In the genomic region with DNA sequence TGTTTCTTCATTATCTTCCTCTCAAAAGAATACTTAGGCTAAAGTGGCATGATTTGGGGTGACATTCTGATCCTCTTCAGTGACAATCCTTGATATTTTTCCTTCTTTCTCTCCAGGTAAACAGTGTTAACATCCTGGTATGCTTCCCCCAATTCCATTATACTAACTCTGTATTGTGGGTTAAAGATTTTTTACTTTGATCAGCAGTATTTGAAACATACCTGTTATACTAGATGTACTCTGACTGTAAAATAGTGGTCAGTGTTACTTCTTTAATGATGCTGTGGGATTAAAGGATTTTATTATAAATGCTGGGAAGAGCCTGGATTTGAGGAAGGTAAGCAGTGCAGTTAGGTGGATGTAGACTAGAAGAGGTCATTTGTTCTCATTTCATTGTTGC, we compare ENCODE assay signal across 26 cellular contexts. TPM values are rescaled to one million over a fixed set of nuclear protein-coding genes. Genes with fewer than 3 reads are reported as not detected.
A peak's percentile ranks its signal among the peaks of the same experiment; 100 is the strongest.
DNase-seq lines count a peak whose midpoint lies in the region; ATAC-seq, FAIRE-seq and TF ChIP-seq lines count a peak whose summit lies in the region.
"Had no signal": no experiment of that assay in that cellular context is flagged by ENCODE, and none has a peak within 500 bp of the region (broad histone marks: within the 10 kb centered on the region; RNA-seq: fewer than 3 reads in every experiment).

No MANE protein-coding gene starts in this region.

- H3K9me1 ChIP-seq in K562 (ENCODE audit: control insufficient read depth, insufficient read depth, low read length) = no peaks in the 10 kb centered on the region

- FAIRE-seq in HepG2 (lab: Jason Lieb, UNC) = no peak
- FAIRE-seq in K562 (lab: Jason Lieb, UNC) = no peak
- FAIRE-seq: GM12878, GM12892, GM18507 had no signal

- H3K27me3 ChIP-seq in HepG2 (ENCODE audit: control insufficient read depth in 1 of 2, insufficient read depth in 2 of 2, low read length in 2 of 2) (no peaks in the 10 kb centered on the region), right lobe of liver (no peaks in the 10 kb centered on the region), K562 (ENCODE audit: control insufficient read depth in 2 of 2, insufficient read depth in 2 of 2, low read length in 2 of 2) (no peaks in the 10 kb centered on the region)
- H3K27me3 ChIP-seq: BE2C, BLaER1 had no signal

- no peak overlapping the region for H2AFZ ChIP-seq in HepG2 (ENCODE audit: low read length)
- H2AFZ ChIP-seq in K562 (ENCODE audit: low read depth, low read length) = no peak overlapping the region

- no peaks in the 10 kb centered on the region for H3K79me2 ChIP-seq in HepG2 (ENCODE audit: insufficient read depth, low read length)
- H3K79me2 ChIP-seq in K562 (ENCODE audit: control insufficient read depth, insufficient read depth, low read length) = no peaks in the 10 kb centered on the region

- POLR2A ChIA-PET in HepG2 (lab: Yijun Ruan, JAX) = no interaction called here
- POLR2A ChIA-PET in K562 (lab: Yijun Ruan, JAX) = interaction anchor here (0.6 kb wide), 1 partner anchor 119 kb away, joined by 3 read pairs; no protein-coding TSS in a partner anchor

- CTCF ChIA-PET in activated naive CD4-positive, alpha-beta T cell treated with anti-CD3 and anti-CD28 coated beads for 36 hours (lab: Charles Lee) = no interaction called here
- CTCF ChIA-PET in HepG2 (lab: Yijun Ruan, JAX; ENCODE audit: low intra/inter-chr PET ratio, low total read pairs) = no interaction called here
- CTCF ChIA-PET in K562 (lab: Yijun Ruan, JAX; ENCODE audit: low intra/inter-chr PET ratio) = no interaction called here

- in situ Hi-C loops in HepG2 (cut with HindIII; ENCODE audit: extremely low pct_ligation_motif_present, low pct_unique_long_range_greater_than_20kb) = no loop called here
- in situ Hi-C loops in K562 (cut with MboI) = no loop called here

- DNase-seq in activated naive CD4-positive, alpha-beta T cell treated with anti-CD3 and anti-CD28 coated beads for 36 hours = no peak
- DNase-seq in HepG2 (ENCODE audit: low spot score) (no peak), right lobe of liver (no peak), K562 (ENCODE audit: extremely low read depth in 1 of 4, low spot score in 3 of 4) (no peak), left ventricle myocardium superior (no peak)
- DNase-seq: ACHN; BE2C; C1 segment of cervical spinal cord; CD4-positive, alpha-beta memory T cell; CD4-positive, CD25-positive, alpha-beta regulatory T cell; CD8-positive, alpha-beta memory T cell; COR-L47; DMS 273 treated with DMSO at 0.1 percent for 48 hours; DMS153; DMS53; DMS79; DND-41; EL; GDM1 had no signal

- H3K9me3 ChIP-seq in HepG2 (ENCODE audit: low read length) (no peaks in the 10 kb centered on the region), right lobe of liver (no peaks in the 10 kb centered on the region), K562 (replicated peaks; ENCODE audit: control insufficient read depth, insufficient read depth, low read depth, low read length) (no peaks in the 10 kb centered on the region)
- H3K9me3 ChIP-seq: BE2C had no signal

- no peak for TF ChIP-seq RAD21 in HepG2 (CRISPR knock-in tag; IDR thresholded peaks at IDR 0.05)
- TF ChIP-seq RAD21 in K562 (CRISPR knock-in tag; conservative IDR thresholded peaks at IDR 0.05 in 1 of 2, IDR thresholded peaks at IDR 0.05 in 1 of 2) = no peak

- H4K20me1 ChIP-seq in HepG2 (ENCODE audit: insufficient read depth, low read length) = no peaks in the 10 kb centered on the region
- H4K20me1 ChIP-seq in K562 (replicated peaks; ENCODE audit: control insufficient read depth, insufficient read depth, low read length) = no peaks in the 10 kb centered on the region
- H4K20me1 ChIP-seq: BLaER1 had no signal

- intact Hi-C loops in activated naive CD4-positive, alpha-beta T cell treated with anti-CD3 and anti-CD28 coated beads for 36 hours (cut with micrococcal nuclease) = no loop called here
- intact Hi-C loops in HepG2 (cut with micrococcal nuclease; ENCODE audit: unreplicated experiment) (no loop called here), right lobe of liver (cut with DNase I) (no loop called here), K562 (cut with micrococcal nuclease) (no loop called here), left ventricle myocardium superior (cut with micrococcal nuclease) (no loop called here)

- H3K4me3 ChIP-seq in HepG2 (replicated peaks in 1 of 3; ENCODE audit: insufficient read depth in 1 of 3, low read depth in 2 of 3, low read length in 3 of 3) (no peak overlapping the region), right lobe of liver (no peak overlapping the region), K562 (no peak overlapping the region)
- H3K4me3 ChIP-seq: BLaER1, GM12878 had no signal

- H3K4me2 ChIP-seq in HepG2 (ENCODE audit: low read depth, low read length) = no peak overlapping the region
- H3K4me2 ChIP-seq in K562 (ENCODE audit: insufficient read depth, low read length) = no peak overlapping the region
- H3K4me2 ChIP-seq: BLaER1 had no signal

- TF ChIP-seq POLR2A in HepG2 (IDR thresholded peaks at IDR 0.05; ENCODE audit: insufficient read depth in 1 of 2, low read depth in 2 of 2, low read length in 2 of 2) (no peak), right lobe of liver (IDR thresholded peaks at IDR 0.05) (no peak), K562 (conservative IDR thresholded peaks at IDR 0.05) (no peak)

- no peaks in the 10 kb centered on the region for H3K27me3 Mint-ChIP-seq in activated naive CD4-positive, alpha-beta T cell treated with anti-CD3 and anti-CD28 coated beads, Interleukin-2, amount 50 U/mL, for 24 hours
- H3K27me3 Mint-ChIP-seq in activated naive CD4-positive, alpha-beta T cell treated with anti-CD3 and anti-CD28 coated beads for 36 hours (ENCODE audit: low read depth) = no peaks in the 10 kb centered on the region
- H3K27me3 Mint-ChIP-seq: CD4-positive, alpha-beta memory T cell; CD4-positive, CD25-positive, alpha-beta regulatory T cell; CD8-positive, alpha-beta memory T cell had no signal

- BruUV-seq in HepG2 (replicated peaks; lab: Mats Ljungman, UMichigan) (no TSS peak), K562 (replicated peaks; lab: Mats Ljungman, UMichigan) (no TSS peak)

- H3K36me3 Mint-ChIP-seq in activated naive CD4-positive, alpha-beta T cell treated with anti-CD3 and anti-CD28 coated beads, Interleukin-2, amount 50 U/mL, for 24 hours = peaks cover 21% of the 10 kb centered on the region
- H3K36me3 Mint-ChIP-seq in activated naive CD4-positive, alpha-beta T cell treated with anti-CD3 and anti-CD28 coated beads for 36 hours (ENCODE audit: low read depth) = peaks cover 38% of the 10 kb centered on the region

- H3K4me1 Mint-ChIP-seq in activated naive CD4-positive, alpha-beta T cell treated with anti-CD3 and anti-CD28 coated beads, Interleukin-2, amount 50 U/mL, for 24 hours = no peaks in the 10 kb centered on the region
- H3K4me1 Mint-ChIP-seq in activated naive CD4-positive, alpha-beta T cell treated with anti-CD3 and anti-CD28 coated beads for 36 hours (ENCODE audit: low read depth) = no peaks in the 10 kb centered on the region
- H3K4me1 Mint-ChIP-seq: CD8-positive, alpha-beta memory T cell had no signal

- no peak overlapping the region for H3K9ac ChIP-seq in HepG2 (ENCODE audit: insufficient read depth, low read depth, low read length)
- no peak overlapping the region for H3K9ac ChIP-seq in K562 (ENCODE audit: insufficient read depth in 1 of 2, low read depth in 2 of 2, low read length in 2 of 2)
- H3K9ac ChIP-seq: BLaER1 had no signal

- H3K27ac ChIP-seq in HepG2 (ENCODE audit: extremely low read length, insufficient read depth, low read length) = no peak overlapping the region
- no peak overlapping the region for H3K27ac ChIP-seq in right lobe of liver
- no peak overlapping the region for H3K27ac ChIP-seq in K562 (ENCODE audit: extremely low read depth, low read depth, low read length)
- H3K27ac ChIP-seq: 22Rv1, BLaER1 had no signal

- TF ChIP-seq EP300 in HepG2 (IDR thresholded peaks at IDR 0.05; ENCODE audit: low read depth in 2 of 2, low read length in 2 of 2) (no peak), HepG2 (CRISPR knock-in tag; IDR thresholded peaks at IDR 0.05; ENCODE audit: borderline replicate concordance) (no peak), K562 (IDR thresholded peaks at IDR 0.05; ENCODE audit: low read length) (no peak)

- TF ChIP-seq CTCF in HepG2 (CRISPR knock-in tag; IDR thresholded peaks at IDR 0.05) (no peak), right lobe of liver (IDR thresholded peaks at IDR 0.05) (no peak), K562 (IDR thresholded peaks at IDR 0.05 in 2 of 3, conservative IDR thresholded peaks at IDR 0.05 in 1 of 3; ENCODE audit: insufficient read depth in 2 of 3, low read depth in 1 of 3, low read length in 3 of 3) (no peak)

- ATAC-seq in HepG2 (no peak), right lobe of liver (no peak), K562 (no peak), left ventricle myocardium superior (no peak)
- ATAC-seq: GM12878 had no signal

- no peaks in the 10 kb centered on the region for H3K9me3 Mint-ChIP-seq in activated naive CD4-positive, alpha-beta T cell treated with anti-CD3 and anti-CD28 coated beads, Interleukin-2, amount 50 U/mL, for 24 hours
- no peaks in the 10 kb centered on the region for H3K9me3 Mint-ChIP-seq in activated naive CD4-positive, alpha-beta T cell treated with anti-CD3 and anti-CD28 coated beads for 36 hours
- H3K9me3 Mint-ChIP-seq: CD4-positive, alpha-beta memory T cell; CD8-positive, alpha-beta memory T cell had no signal

- H3K27ac Mint-ChIP-seq in activated naive CD4-positive, alpha-beta T cell treated with anti-CD3 and anti-CD28 coated beads, Interleukin-2, amount 50 U/mL, for 24 hours = peak overlapping the region; percentile 19
- no peak overlapping the region for H3K27ac Mint-ChIP-seq in activated naive CD4-positive, alpha-beta T cell treated with anti-CD3 and anti-CD28 coated beads for 36 hours
- H3K27ac Mint-ChIP-seq: CD14-positive monocyte; CD4-positive, alpha-beta memory T cell had no signal

- no peak overlapping the region for H3K4me3 Mint-ChIP-seq in activated naive CD4-positive, alpha-beta T cell treated with anti-CD3 and anti-CD28 coated beads, Interleukin-2, amount 50 U/mL, for 24 hours
- no peak overlapping the region for H3K4me3 Mint-ChIP-seq in activated naive CD4-positive, alpha-beta T cell treated with anti-CD3 and anti-CD28 coated beads for 36 hours
- H3K4me3 Mint-ChIP-seq: CD14-positive monocyte; CD4-positive, alpha-beta memory T cell; CD4-positive, CD25-positive, alpha-beta regulatory T cell; CD8-positive, alpha-beta memory T cell had no signal

- peaks cover 4 to 37% of the 10 kb centered on the region in 2 experiments; a peak in 3 of 5 replicates for H3K36me3 ChIP-seq in HepG2 (replicated peaks in 1 of 2; ENCODE audit: control insufficient read depth in 1 of 2, insufficient read depth in 2 of 2, low read length in 2 of 2)
- H3K36me3 ChIP-seq in right lobe of liver = no peaks in the 10 kb centered on the region
- H3K36me3 ChIP-seq in K562 (ENCODE audit: control insufficient read depth, insufficient read depth, low read length) = peaks cover 66% of the 10 kb centered on the region

- H3K4me1 ChIP-seq in HepG2 (ENCODE audit: insufficient read depth, low read length) = no peaks in the 10 kb centered on the region
- H3K4me1 ChIP-seq in right lobe of liver = no peaks in the 10 kb centered on the region
- H3K4me1 ChIP-seq in K562 (replicated peaks in 1 of 2; ENCODE audit: control insufficient read depth in 2 of 2, insufficient read depth in 2 of 2, low read length in 2 of 2) = no peaks in the 10 kb centered on the region
- H3K4me1 ChIP-seq: BE2C had no signal

RNA-seq across cellular contexts. Expression of gene MSH2, which starts 48.8 kb away (rescaled TPM):
- total RNA-seq in activated naive CD4-positive, alpha-beta T cell treated with anti-CD3 and anti-CD28 coated beads for 36 hours = 10 to 100 TPM; 42.7 to 43.3 TPM
- total RNA-seq in HepG2 (2016; rRNA removed; fragmentation: Illumina TruSeq; extraction: Trizol) = 76.3 and 125 TPM in 2 replicates
- total RNA-seq in HepG2 (2016; cell fraction: cytosol; rRNA removed; fragmentation: Illumina TruSeq; extraction: Trizol; ENCODE audit: low read depth) = 12.2 and 14.5 TPM in 2 replicates
- total RNA-seq in HepG2 (2016; cell fraction: insoluble cytoplasmic fraction; rRNA removed; fragmentation: Illumina TruSeq; extraction: Trizol) = 76.5 and 122 TPM in 2 replicates
- total RNA-seq in HepG2 (2016; cell fraction: membrane; rRNA removed; fragmentation: Illumina TruSeq; extraction: Trizol) = 17.5 and 23.6 TPM in 2 replicates
- total RNA-seq in HepG2 (2016; cell fraction: nucleus; rRNA removed; fragmentation: Illumina TruSeq; extraction: Trizol) = 50.2 and 54.3 TPM in 2 replicates
- polyA plus RNA-seq in HepG2 (2011; rRNA removed) = 13.5 and 19.9 TPM in 2 replicates
- polyA plus RNA-seq in HepG2 (2011; cell fraction: cytosol; rRNA removed) = 7.9 and 10.8 TPM in 2 replicates
- polyA plus RNA-seq in HepG2 (2011; cell fraction: nucleus; rRNA removed) = 6.8 and 7.9 TPM in 2 replicates
- polyA plus RNA-seq in HepG2 (2012) = 21.3 and 30.0 TPM in 2 replicates
- 2.7 and 3.2 TPM in 2 replicates for polyA plus RNA-seq in HepG2 (2016; cell fraction: cytosol; fragmentation: Illumina TruSeq; extraction: Trizol; ENCODE audit: low read depth)
- 81.0 and 82.7 TPM in 2 replicates for polyA plus RNA-seq in HepG2 (2016; cell fraction: insoluble cytoplasmic fraction; fragmentation: Illumina TruSeq; extraction: Trizol; ENCODE audit: low read depth)
- polyA plus RNA-seq in HepG2 (2016; cell fraction: membrane; fragmentation: Illumina TruSeq; extraction: Trizol; ENCODE audit: low read depth) = 6.4 and 7.3 TPM in 2 replicates
- 42.8 and 46.2 TPM in 2 replicates for polyA plus RNA-seq in HepG2 (2016; cell fraction: nucleus; fragmentation: Illumina TruSeq; extraction: Trizol; ENCODE audit: insufficient read depth, low read depth)
- polyA minus RNA-seq in HepG2 (2011; rRNA and poly(A)+ RNA removed; ENCODE audit: low replicate concordance) = 14.0 and 23.3 TPM in 2 replicates
- 19.4 and 20.9 TPM in 2 replicates for polyA minus RNA-seq in HepG2 (2011; cell fraction: cytosol; rRNA and poly(A)+ RNA removed)
- 25.5 and 29.3 TPM in 2 replicates for polyA minus RNA-seq in HepG2 (2011; cell fraction: nucleus; rRNA and poly(A)+ RNA removed)
- total RNA-seq in right lobe of liver = 1 to 10 TPM; 3.2 to 7.0 (median 5.2) TPM
- total RNA-seq in K562 (2011; cell fraction: chromatin; rRNA removed; ENCODE audit: low replicate concordance) = 35.6 and 139 TPM in 2 replicates
- total RNA-seq in K562 (2011; cell fraction: nucleolus; rRNA removed) = 19.0 and 21.7 TPM in 2 replicates
- 21.8 and 27.2 TPM in 2 replicates for total RNA-seq in K562 (2011; cell fraction: nucleoplasm; rRNA removed)
- 85.9 and 99.2 TPM in 2 replicates for total RNA-seq in K562 (2014; rRNA removed)
- total RNA-seq in K562 (2014; rRNA removed; fragmentation: Illumina TruSeq; extraction: Trizol) = 139 and 161 TPM in 2 replicates
- total RNA-seq in K562 (2015; rRNA removed; fragmentation: Illumina TruSeq; extraction: Trizol) = 109 and 118 TPM in 2 replicates
- 95.1 and 113 TPM in 2 replicates for total RNA-seq in K562 (2021)
- 85.0 and 133 TPM in 2 replicates for polyA plus RNA-seq in K562 (2011; rRNA removed)
- polyA plus RNA-seq in K562 (2011; cell fraction: cytosol; rRNA removed) = 21.8 and 46.2 TPM in 2 replicates
- polyA plus RNA-seq in K562 (2011; cell fraction: nucleus; rRNA removed) = 27.0 and 36.1 TPM in 2 replicates
- polyA plus RNA-seq in K562 (2012) = 63.4 and 77.6 TPM in 2 replicates
- polyA plus RNA-seq in K562 (2014; fragmentation: Illumina TruSeq; extraction: Trizol) = 113 and 125 TPM in 2 replicates
- polyA plus RNA-seq in K562 (2014; fragmentation: Nextera tagmentation; extraction: Ambion mirVana) = 10 to 100 TPM; 51.8 to 60.6 TPM
- 93.2 and 93.3 TPM in 2 replicates for polyA plus RNA-seq in K562 (2014; rRNA removed)
- 137 and 148 TPM in 2 replicates for polyA minus RNA-seq in K562 (2011; rRNA and poly(A)+ RNA removed)
- polyA minus RNA-seq in K562 (2011; cell fraction: cytosol; rRNA and poly(A)+ RNA removed) = 44.2 and 56.7 TPM in 2 replicates
- 24.0 and 38.8 TPM in 2 replicates for polyA minus RNA-seq in K562 (2011; cell fraction: nucleus; rRNA and poly(A)+ RNA removed)
- 16.2 TPM for total RNA-seq in left ventricle myocardium superior
